1 cellular context compared by ENCODE assay signal in the genomic region with DNA sequence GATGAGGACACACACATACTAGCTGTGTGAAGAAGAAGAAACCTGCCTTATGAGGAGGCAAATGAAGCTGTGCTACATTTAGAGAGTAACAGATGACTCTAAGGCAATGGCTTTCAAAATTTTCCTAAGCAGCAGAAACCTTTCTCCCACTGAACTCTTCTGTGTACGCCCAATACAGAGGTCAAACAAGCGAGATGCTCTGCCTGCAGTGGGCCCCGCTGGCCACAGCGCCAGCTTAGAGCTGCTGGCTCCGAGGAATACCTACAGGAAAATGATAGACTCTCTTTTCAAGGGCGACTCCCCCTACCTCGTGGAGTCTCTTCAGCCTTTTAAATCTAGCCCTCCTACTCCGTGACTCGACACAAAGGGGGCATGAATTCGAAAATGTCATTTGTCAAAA.
TF ChIP-seq lines count a peak whose summit lies in the region.

No MANE protein-coding gene starts in this region.

TF ChIP-seq in HepG2, 621 proteins besides CTCF, POLR2A, EP300 and RAD21 (continued from another document and continues in another):
- TF ChIP-seq, protein P1, sequence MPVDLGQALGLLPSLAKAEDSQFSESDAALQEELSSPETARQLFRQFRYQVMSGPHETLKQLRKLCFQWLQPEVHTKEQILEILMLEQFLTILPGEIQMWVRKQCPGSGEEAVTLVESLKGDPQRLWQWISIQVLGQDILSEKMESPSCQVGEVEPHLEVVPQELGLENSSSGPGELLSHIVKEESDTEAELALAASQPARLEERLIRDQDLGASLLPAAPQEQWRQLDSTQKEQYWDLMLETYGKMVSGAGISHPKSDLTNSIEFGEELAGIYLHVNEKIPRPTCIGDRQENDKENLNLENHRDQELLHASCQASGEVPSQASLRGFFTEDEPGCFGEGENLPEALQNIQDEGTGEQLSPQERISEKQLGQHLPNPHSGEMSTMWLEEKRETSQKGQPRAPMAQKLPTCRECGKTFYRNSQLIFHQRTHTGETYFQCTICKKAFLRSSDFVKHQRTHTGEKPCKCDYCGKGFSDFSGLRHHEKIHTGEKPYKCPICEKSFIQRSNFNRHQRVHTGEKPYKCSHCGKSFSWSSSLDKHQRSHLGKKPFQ (CRISPR knock-in tag; IDR thresholded peaks at IDR 0.05; ENCODE audit: insufficient replicate concordance) = no peak
- TF ChIP-seq AGO2 (optimal IDR thresholded peaks at IDR 0.05; ENCODE audit: low read depth, low read length) (no peak), TP53 (CRISPR knock-in tag; conservative IDR thresholded peaks at IDR 0.05) (no peak), CREB1 (IDR thresholded peaks at IDR 0.05) (no peak), CREB1 (CRISPR knock-in tag; IDR thresholded peaks at IDR 0.05) (no peak), POGZ (CRISPR knock-in tag; IDR thresholded peaks at IDR 0.05) (no peak), NFKB2 (CRISPR knock-in tag; IDR thresholded peaks at IDR 0.05; ENCODE audit: borderline replicate concordance) (no peak), CBX2 (IDR thresholded peaks at IDR 0.05; ENCODE audit: low read depth, low read length) (no peak), CBX2 (CRISPR knock-in tag; IDR thresholded peaks at IDR 0.05; ENCODE audit: low read depth) (no peak), ZNF251 (CRISPR knock-in tag; IDR thresholded peaks at IDR 0.05) (no peak), ZNF10 (CRISPR knock-in tag; IDR thresholded peaks at IDR 0.05; ENCODE audit: borderline replicate concordance, low read depth) (no peak), ZNF496 (CRISPR knock-in tag; IDR thresholded peaks at IDR 0.05; ENCODE audit: insufficient replicate concordance) (no peak), ZNF264 (CRISPR knock-in tag; IDR thresholded peaks at IDR 0.05) (no peak), ZNF354B (CRISPR knock-in tag; IDR thresholded peaks at IDR 0.05) (no peak), STAG1 (CRISPR knock-in tag; IDR thresholded peaks at IDR 0.05) (no peak), SIX1 (CRISPR knock-in tag; IDR thresholded peaks at IDR 0.05; ENCODE audit: borderline replicate concordance) (no peak), ATF1 (CRISPR knock-in tag; IDR thresholded peaks at IDR 0.05) (no peak), ZNF782 (CRISPR knock-in tag; IDR thresholded peaks at IDR 0.05; ENCODE audit: borderline replicate concordance) (no peak), ZNF772 (CRISPR knock-in tag; IDR thresholded peaks at IDR 0.05) (no peak), ZIK1 (CRISPR knock-in tag; IDR thresholded peaks at IDR 0.05; ENCODE audit: borderline replicate concordance, low read depth) (no peak), JARID2 (CRISPR knock-in tag; IDR thresholded peaks at IDR 0.05; ENCODE audit: insufficient replicate concordance) (no peak), BRD4 (CRISPR knock-in tag; IDR thresholded peaks at IDR 0.05) (no peak), NR2F2 (IDR thresholded peaks at IDR 0.05; ENCODE audit: borderline replicate concordance, low read depth) (0 out of 2 replicates have a peak, but pooled peaks have one; percentile 50), WIZ (CRISPR knock-in tag; IDR thresholded peaks at IDR 0.05) (no peak), ZNF589 (CRISPR knock-in tag; conservative IDR thresholded peaks at IDR 0.05) (no peak), ZSCAN29 (CRISPR knock-in tag; conservative IDR thresholded peaks at IDR 0.05) (no peak)
- TF ChIP-seq, protein P2, sequence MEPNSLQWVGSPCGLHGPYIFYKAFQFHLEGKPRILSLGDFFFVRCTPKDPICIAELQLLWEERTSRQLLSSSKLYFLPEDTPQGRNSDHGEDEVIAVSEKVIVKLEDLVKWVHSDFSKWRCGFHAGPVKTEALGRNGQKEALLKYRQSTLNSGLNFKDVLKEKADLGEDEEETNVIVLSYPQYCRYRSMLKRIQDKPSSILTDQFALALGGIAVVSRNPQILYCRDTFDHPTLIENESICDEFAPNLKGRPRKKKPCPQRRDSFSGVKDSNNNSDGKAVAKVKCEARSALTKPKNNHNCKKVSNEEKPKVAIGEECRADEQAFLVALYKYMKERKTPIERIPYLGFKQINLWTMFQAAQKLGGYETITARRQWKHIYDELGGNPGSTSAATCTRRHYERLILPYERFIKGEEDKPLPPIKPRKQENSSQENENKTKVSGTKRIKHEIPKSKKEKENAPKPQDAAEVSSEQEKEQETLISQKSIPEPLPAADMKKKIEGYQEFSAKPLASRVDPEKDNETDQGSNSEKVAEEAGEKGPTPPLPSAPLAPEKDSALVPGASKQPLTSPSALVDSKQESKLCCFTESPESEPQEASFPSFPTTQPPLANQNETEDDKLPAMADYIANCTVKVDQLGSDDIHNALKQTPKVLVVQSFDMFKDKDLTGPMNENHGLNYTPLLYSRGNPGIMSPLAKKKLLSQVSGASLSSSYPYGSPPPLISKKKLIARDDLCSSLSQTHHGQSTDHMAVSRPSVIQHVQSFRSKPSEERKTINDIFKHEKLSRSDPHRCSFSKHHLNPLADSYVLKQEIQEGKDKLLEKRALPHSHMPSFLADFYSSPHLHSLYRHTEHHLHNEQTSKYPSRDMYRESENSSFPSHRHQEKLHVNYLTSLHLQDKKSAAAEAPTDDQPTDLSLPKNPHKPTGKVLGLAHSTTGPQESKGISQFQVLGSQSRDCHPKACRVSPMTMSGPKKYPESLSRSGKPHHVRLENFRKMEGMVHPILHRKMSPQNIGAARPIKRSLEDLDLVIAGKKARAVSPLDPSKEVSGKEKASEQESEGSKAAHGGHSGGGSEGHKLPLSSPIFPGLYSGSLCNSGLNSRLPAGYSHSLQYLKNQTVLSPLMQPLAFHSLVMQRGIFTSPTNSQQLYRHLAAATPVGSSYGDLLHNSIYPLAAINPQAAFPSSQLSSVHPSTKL (CRISPR knock-in tag; IDR thresholded peaks at IDR 0.05) = peak; percentile 56
- TF ChIP-seq, protein P3, sequence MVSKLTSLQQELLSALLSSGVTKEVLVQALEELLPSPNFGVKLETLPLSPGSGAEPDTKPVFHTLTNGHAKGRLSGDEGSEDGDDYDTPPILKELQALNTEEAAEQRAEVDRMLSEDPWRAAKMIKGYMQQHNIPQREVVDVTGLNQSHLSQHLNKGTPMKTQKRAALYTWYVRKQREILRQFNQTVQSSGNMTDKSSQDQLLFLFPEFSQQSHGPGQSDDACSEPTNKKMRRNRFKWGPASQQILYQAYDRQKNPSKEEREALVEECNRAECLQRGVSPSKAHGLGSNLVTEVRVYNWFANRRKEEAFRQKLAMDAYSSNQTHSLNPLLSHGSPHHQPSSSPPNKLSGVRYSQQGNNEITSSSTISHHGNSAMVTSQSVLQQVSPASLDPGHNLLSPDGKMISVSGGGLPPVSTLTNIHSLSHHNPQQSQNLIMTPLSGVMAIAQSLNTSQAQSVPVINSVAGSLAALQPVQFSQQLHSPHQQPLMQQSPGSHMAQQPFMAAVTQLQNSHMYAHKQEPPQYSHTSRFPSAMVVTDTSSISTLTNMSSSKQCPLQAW (CRISPR knock-in tag; IDR thresholded peaks at IDR 0.05) = 0 out of 2 replicates have a peak, but pooled peaks have one; percentile 46
- TF ChIP-seq, protein P4, sequence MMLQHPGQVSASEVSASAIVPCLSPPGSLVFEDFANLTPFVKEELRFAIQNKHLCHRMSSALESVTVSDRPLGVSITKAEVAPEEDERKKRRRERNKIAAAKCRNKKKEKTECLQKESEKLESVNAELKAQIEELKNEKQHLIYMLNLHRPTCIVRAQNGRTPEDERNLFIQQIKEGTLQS (CRISPR knock-in tag; IDR thresholded peaks at IDR 0.05) = no peak
- TF ChIP-seq, protein P5, sequence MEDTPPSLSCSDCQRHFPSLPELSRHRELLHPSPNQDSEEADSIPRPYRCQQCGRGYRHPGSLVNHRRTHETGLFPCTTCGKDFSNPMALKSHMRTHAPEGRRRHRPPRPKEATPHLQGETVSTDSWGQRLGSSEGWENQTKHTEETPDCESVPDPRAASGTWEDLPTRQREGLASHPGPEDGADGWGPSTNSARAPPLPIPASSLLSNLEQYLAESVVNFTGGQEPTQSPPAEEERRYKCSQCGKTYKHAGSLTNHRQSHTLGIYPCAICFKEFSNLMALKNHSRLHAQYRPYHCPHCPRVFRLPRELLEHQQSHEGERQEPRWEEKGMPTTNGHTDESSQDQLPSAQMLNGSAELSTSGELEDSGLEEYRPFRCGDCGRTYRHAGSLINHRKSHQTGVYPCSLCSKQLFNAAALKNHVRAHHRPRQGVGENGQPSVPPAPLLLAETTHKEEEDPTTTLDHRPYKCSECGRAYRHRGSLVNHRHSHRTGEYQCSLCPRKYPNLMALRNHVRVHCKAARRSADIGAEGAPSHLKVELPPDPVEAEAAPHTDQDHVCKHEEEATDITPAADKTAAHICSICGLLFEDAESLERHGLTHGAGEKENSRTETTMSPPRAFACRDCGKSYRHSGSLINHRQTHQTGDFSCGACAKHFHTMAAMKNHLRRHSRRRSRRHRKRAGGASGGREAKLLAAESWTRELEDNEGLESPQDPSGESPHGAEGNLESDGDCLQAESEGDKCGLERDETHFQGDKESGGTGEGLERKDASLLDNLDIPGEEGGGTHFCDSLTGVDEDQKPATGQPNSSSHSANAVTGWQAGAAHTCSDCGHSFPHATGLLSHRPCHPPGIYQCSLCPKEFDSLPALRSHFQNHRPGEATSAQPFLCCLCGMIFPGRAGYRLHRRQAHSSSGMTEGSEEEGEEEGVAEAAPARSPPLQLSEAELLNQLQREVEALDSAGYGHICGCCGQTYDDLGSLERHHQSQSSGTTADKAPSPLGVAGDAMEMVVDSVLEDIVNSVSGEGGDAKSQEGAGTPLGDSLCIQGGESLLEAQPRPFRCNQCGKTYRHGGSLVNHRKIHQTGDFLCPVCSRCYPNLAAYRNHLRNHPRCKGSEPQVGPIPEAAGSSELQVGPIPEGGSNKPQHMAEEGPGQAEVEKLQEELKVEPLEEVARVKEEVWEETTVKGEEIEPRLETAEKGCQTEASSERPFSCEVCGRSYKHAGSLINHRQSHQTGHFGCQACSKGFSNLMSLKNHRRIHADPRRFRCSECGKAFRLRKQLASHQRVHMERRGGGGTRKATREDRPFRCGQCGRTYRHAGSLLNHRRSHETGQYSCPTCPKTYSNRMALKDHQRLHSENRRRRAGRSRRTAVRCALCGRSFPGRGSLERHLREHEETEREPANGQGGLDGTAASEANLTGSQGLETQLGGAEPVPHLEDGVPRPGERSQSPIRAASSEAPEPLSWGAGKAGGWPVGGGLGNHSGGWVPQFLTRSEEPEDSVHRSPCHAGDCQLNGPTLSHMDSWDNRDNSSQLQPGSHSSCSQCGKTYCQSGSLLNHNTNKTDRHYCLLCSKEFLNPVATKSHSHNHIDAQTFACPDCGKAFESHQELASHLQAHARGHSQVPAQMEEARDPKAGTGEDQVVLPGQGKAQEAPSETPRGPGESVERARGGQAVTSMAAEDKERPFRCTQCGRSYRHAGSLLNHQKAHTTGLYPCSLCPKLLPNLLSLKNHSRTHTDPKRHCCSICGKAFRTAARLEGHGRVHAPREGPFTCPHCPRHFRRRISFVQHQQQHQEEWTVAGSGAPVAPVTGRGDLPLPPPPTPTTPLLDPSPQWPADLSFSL (CRISPR knock-in tag; IDR thresholded peaks at IDR 0.05) = no peak
- TF ChIP-seq, protein P6, sequence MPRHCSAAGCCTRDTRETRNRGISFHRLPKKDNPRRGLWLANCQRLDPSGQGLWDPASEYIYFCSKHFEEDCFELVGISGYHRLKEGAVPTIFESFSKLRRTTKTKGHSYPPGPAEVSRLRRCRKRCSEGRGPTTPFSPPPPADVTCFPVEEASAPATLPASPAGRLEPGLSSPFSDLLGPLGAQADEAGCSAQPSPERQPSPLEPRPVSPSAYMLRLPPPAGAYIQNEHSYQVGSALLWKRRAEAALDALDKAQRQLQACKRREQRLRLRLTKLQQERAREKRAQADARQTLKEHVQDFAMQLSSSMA (CRISPR knock-in tag; IDR thresholded peaks at IDR 0.05) = no peak
- TF ChIP-seq, protein P7, sequence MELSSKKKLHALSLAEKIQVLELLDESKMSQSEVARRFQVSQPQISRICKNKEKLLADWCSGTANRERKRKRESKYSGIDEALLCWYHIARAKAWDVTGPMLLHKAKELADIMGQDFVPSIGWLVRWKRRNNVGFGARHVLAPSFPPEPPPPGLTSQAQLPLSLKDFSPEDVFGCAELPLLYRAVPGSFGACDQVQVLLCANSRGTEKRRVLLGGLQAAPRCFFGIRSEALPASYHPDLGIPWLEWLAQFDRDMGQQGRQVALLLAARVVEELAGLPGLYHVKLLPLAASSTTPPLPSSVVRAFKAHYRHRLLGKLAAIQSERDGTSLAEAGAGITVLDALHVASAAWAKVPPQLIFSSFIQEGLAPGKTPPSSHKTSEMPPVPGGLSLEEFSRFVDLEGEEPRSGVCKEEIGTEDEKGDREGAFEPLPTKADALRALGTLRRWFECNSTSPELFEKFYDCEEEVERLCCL (CRISPR knock-in tag; IDR thresholded peaks at IDR 0.05; ENCODE audit: borderline replicate concordance) = no peak
- TF ChIP-seq, protein P8, sequence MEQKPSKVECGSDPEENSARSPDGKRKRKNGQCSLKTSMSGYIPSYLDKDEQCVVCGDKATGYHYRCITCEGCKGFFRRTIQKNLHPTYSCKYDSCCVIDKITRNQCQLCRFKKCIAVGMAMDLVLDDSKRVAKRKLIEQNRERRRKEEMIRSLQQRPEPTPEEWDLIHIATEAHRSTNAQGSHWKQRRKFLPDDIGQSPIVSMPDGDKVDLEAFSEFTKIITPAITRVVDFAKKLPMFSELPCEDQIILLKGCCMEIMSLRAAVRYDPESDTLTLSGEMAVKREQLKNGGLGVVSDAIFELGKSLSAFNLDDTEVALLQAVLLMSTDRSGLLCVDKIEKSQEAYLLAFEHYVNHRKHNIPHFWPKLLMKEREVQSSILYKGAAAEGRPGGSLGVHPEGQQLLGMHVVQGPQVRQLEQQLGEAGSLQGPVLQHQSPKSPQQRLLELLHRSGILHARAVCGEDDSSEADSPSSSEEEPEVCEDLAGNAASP (CRISPR knock-in tag; IDR thresholded peaks at IDR 0.05; ENCODE audit: borderline replicate concordance) = no peak
- TF ChIP-seq, protein P9, sequence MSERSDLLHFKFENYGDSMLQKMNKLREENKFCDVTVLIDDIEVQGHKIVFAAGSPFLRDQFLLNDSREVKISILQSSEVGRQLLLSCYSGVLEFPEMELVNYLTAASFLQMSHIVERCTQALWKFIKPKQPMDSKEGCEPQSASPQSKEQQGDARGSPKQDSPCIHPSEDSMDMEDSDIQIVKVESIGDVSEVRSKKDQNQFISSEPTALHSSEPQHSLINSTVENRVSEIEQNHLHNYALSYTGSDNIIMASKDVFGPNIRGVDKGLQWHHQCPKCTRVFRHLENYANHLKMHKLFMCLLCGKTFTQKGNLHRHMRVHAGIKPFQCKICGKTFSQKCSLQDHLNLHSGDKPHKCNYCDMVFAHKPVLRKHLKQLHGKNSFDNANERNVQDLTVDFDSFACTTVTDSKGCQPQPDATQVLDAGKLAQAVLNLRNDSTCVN (CRISPR knock-in tag; IDR thresholded peaks at IDR 0.05; ENCODE audit: borderline replicate concordance) = no peak
- TF ChIP-seq, protein P10, sequence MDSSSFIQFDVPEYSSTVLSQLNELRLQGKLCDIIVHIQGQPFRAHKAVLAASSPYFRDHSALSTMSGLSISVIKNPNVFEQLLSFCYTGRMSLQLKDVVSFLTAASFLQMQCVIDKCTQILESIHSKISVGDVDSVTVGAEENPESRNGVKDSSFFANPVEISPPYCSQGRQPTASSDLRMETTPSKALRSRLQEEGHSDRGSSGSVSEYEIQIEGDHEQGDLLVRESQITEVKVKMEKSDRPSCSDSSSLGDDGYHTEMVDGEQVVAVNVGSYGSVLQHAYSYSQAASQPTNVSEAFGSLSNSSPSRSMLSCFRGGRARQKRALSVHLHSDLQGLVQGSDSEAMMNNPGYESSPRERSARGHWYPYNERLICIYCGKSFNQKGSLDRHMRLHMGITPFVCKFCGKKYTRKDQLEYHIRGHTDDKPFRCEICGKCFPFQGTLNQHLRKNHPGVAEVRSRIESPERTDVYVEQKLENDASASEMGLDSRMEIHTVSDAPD (CRISPR knock-in tag; IDR thresholded peaks at IDR 0.05) = no peak
- TF ChIP-seq, protein P11, sequence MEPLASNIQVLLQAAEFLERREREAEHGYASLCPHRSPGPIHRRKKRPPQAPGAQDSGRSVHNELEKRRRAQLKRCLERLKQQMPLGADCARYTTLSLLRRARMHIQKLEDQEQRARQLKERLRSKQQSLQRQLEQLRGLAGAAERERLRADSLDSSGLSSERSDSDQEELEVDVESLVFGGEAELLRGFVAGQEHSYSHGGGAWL (CRISPR knock-in tag; IDR thresholded peaks at IDR 0.05) = no peak
